10 cellular contexts compared by ENCODE assay signal in genomic region chr16:12087901-12088364, GRCh38.
DNase-seq lines count a peak whose midpoint lies in the region; ATAC-seq and TF ChIP-seq lines count a peak whose summit lies in the region.
"Had no signal": no experiment of that assay in that cellular context is flagged by ENCODE, and none has a peak within 500 bp of the region (broad histone marks: within the 10 kb centered on the region; RNA-seq: fewer than 3 reads in every experiment).

No MANE protein-coding gene starts in this region.

- peaks cover 62% of the 10 kb centered on the region for H3K4me1 ChIP-seq in KMS-11 (ENCODE audit: low read depth, poor library complexity, severe bottlenecking)
- H3K4me1 ChIP-seq in parathyroid adenoma: peaks cover 8% of the 10 kb centered on the region

- H3K9ac ChIP-seq in KMS-11 (no peak overlapping the region; the same call in 1 of the 2 replicates), parathyroid adenoma (no peak overlapping the region)

- H3K27ac ChIP-seq in KMS-11 (peak overlapping the region; percentile 59), angular gyrus (ENCODE audit: low read depth, low read length) (peak overlapping the region; percentile 44), parathyroid adenoma (peak overlapping the region; percentile 70)

- no peak overlapping the region for H2AFZ ChIP-seq in KMS-11 (ENCODE audit: low read depth)
- peak overlapping the region; percentile 19 for H2AFZ ChIP-seq in parathyroid adenoma

- DNase-seq in NCI-H82 (lab: John Stamatoyannopoulos, UW): peak; percentile 68
- no peak for DNase-seq in NCI-H82 treated with DMSO at 0.1 percent for 48 hours (lab: John Stamatoyannopoulos, UW; ENCODE audit: unreplicated experiment)
- no peak for DNase-seq in CD1c-positive myeloid dendritic cell (ENCODE audit: extremely low spot score)
- DNase-seq in OCI-M2 (lab: John Stamatoyannopoulos, UW; ENCODE audit: unreplicated experiment): no peak
- DNase-seq: activated CD4-positive, alpha-beta T cell treated with anti-CD3 and anti-CD28 coated beads for 48 hours; NCI-H1930 had no signal

- H3K27me3 ChIP-seq in KMS-11 (ENCODE audit: insufficient read depth, low read depth): no peaks in the 10 kb centered on the region
- no peaks in the 10 kb centered on the region for H3K27me3 ChIP-seq in parathyroid adenoma (ENCODE audit: control insufficient read depth, insufficient read depth, low read length)

- H3K79me2 ChIP-seq in KMS-11 (ENCODE audit: insufficient read depth, low read depth): no peaks in the 10 kb centered on the region
- H3K79me2 ChIP-seq in parathyroid adenoma: peaks cover 42% of the 10 kb centered on the region

- no peak for ATAC-seq in GM18502 (IDR thresholded peaks at IDR 0.05; ENCODE audit: poor library complexity, unreplicated experiment)

- TF ChIP-seq CTCF in KMS-11 (conservative IDR thresholded peaks at IDR 0.05; ENCODE audit: low read depth, low read length) (no peak), parathyroid adenoma (IDR thresholded peaks at IDR 0.05) (no peak)

- H3K4me3 ChIP-seq in KMS-11 (IDR thresholded peaks at IDR 0.05; ENCODE audit: insufficient read depth, low read depth, low read length): no peak overlapping the region
- no peak overlapping the region for H3K4me3 ChIP-seq in parathyroid adenoma (ENCODE audit: low read depth, low read length)

- H3K4me2 ChIP-seq in KMS-11: peak overlapping the region; percentile 71
- H3K4me2 ChIP-seq in parathyroid adenoma (ENCODE audit: low read length): peak overlapping the region; percentile 26

- H3K9me3 ChIP-seq in parathyroid adenoma (ENCODE audit: control insufficient read depth, low read length): no peaks in the 10 kb centered on the region

- H3K36me3 ChIP-seq in KMS-11 (ENCODE audit: insufficient read depth) (no peaks in the 10 kb centered on the region), parathyroid adenoma (ENCODE audit: control insufficient read depth, insufficient read depth, low read length) (no peaks in the 10 kb centered on the region)

- no peaks in the 10 kb centered on the region for H4K20me1 ChIP-seq in KMS-11 (ENCODE audit: insufficient read depth)
